Comparison of ENCODE assay signal across 12 cellular contexts in the genomic region with DNA sequence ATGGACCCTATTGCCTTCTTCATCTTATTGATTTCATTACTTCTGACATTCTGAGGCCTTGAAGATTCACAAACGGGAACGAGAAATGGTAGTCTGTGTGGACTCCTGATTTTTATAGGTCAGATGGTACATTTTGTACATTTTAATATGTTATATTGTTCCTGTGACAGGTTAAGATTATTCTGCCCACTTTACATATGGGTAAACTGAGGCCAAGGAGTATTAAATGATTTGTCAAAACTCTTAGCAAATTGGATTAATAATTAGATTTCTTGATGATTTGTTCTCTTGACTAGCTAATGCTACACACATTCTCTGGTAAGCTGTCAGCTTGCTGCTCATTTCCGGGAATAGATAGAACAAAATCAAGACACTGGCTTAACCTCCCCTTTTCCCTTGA. TPM values are rescaled to one million over a fixed set of nuclear protein-coding genes. Genes with fewer than 3 reads are reported as not detected.
A peak's percentile ranks its signal among the peaks of the same experiment; 100 is the strongest.
DNase-seq lines count a peak whose midpoint lies in the region; ATAC-seq and TF ChIP-seq lines count a peak whose summit lies in the region.
"Had no signal": no experiment of that assay in that cellular context is flagged by ENCODE, and none has a peak within 500 bp of the region (broad histone marks: within the 10 kb centered on the region; RNA-seq: fewer than 3 reads in every experiment).

No MANE protein-coding gene starts in this region.

- peaks cover 51% of the 10 kb centered on the region for H3K79me2 ChIP-seq in SK-N-SH (ENCODE audit: insufficient read depth)
- peaks cover 45% of the 10 kb centered on the region for H3K79me2 ChIP-seq in smooth muscle cell (ENCODE audit: low read depth)

- no peaks in the 10 kb centered on the region for H3K27me3 ChIP-seq in SK-N-SH (ENCODE audit: insufficient read depth)
- no peaks in the 10 kb centered on the region for H3K27me3 ChIP-seq in smooth muscle cell (ENCODE audit: low read depth)
- H3K27me3 ChIP-seq: tibial nerve had no signal

- TF ChIP-seq EP300 in SK-N-SH (IDR thresholded peaks at IDR 0.05; ENCODE audit: borderline replicate concordance in 1 of 2, low read depth in 1 of 2, low read length in 1 of 2), result no peak

- POLR2A ChIA-PET in SK-N-SH (lab: Yijun Ruan, JAX), result interaction anchor here (3.0 kb wide), 1 partner anchor 12 kb away, joined by 44 read pairs; a partner anchor contains a TSS
- POLR2A ChIA-PET in T-cell (lab: Charles Lee), result interaction anchor here (0.6 to 3.7 kb wide), 5 partner anchors 12 to 219 kb away, joined by 3 to 33 read pairs (median 4); a partner anchor contains a TSS

- 97% methylated on average over 3 of the region's 3 CpGs for WGBS in SK-N-SH (ENCODE audit: low lambda C conversion rate)
- 90% methylated on average over 3 of the region's 3 CpGs for WGBS in smooth muscle cell (ENCODE audit: low lambda C conversion rate)

- H3F3A ChIP-seq in SK-N-SH (replicated peaks; ENCODE audit: insufficient read depth) (peaks cover 4% of the 10 kb centered on the region), smooth muscle cell (ENCODE audit: low read depth) (no peaks in the 10 kb centered on the region)

- peak overlapping the region; percentile 87 to 91 (median 89) for H3K4me3 Mint-ChIP-seq in T-cell

- TF ChIP-seq RAD21 in SK-N-SH (IDR thresholded peaks at IDR 0.05; ENCODE audit: low read length), result no peak

- H3K4me3 ChIP-seq in SK-N-SH (ENCODE audit: low read depth in 2 of 2, low read length in 1 of 2), result no peak overlapping the region
- H3K4me3 ChIP-seq in foreskin fibroblast (ENCODE audit: low read depth in 1 of 2, low read length in 2 of 2), result peak overlapping the region; percentile 83 to 98
- peak overlapping the region; percentile 67 for H3K4me3 ChIP-seq in smooth muscle cell

- CTCF ChIA-PET in SK-N-SH (lab: Yijun Ruan, JAX), result interaction anchor here (13.2 kb wide), 1 partner anchor 11 kb away, joined by 239 read pairs; a partner anchor contains a TSS
- CTCF ChIA-PET in T-cell (lab: Charles Lee), result interaction anchor here (1.3 to 6.3 kb wide), 3 partner anchors 11 to 15 kb away, joined by 9 to 88 read pairs (median 21); a partner anchor contains a TSS

- H3K27ac ChIP-seq in SK-N-SH (ENCODE audit: low read depth in 2 of 2, low read length in 1 of 2) (no peak overlapping the region), smooth muscle cell (ENCODE audit: low read depth) (no peak overlapping the region)

- H3K4me1 ChIP-seq in SK-N-SH (ENCODE audit: control insufficient read depth in 1 of 2, insufficient read depth in 2 of 2, low read depth in 1 of 2, low read length in 1 of 2) (peaks cover 4 to 17% of the 10 kb centered on the region in 2 experiments; a peak in 2 of 4 replicates), smooth muscle cell (ENCODE audit: low read depth) (peaks cover 18% of the 10 kb centered on the region)

- H3K4me1 Mint-ChIP-seq in T-cell, result peaks cover 34 to 41% (median 37%) of the 10 kb centered on the region in 3 donors

- H2AFZ ChIP-seq in SK-N-SH (ENCODE audit: low read depth) (no peak overlapping the region), smooth muscle cell (ENCODE audit: low read depth) (no peak overlapping the region)

- H3K9me2 ChIP-seq in SK-N-SH, result no peaks in the 10 kb centered on the region

- ATAC-seq in SK-N-SH treated with all-trans-retinoic acid at 6 μM for 48 hours (no peak), T-cell (replicated peaks in 1 of 4) (no peak), GM18519 (IDR thresholded peaks at IDR 0.05; ENCODE audit: low FRiP score, unreplicated experiment) (no peak), HG03280 (IDR thresholded peaks at IDR 0.05; ENCODE audit: unreplicated experiment) (no peak)
- ATAC-seq: Right ventricle myocardium inferior had no signal

- TF ChIP-seq CTCF in SK-N-SH (IDR thresholded peaks at IDR 0.05) (no peak), foreskin fibroblast (IDR thresholded peaks at IDR 0.05; ENCODE audit: low read depth, low read length) (no peak), smooth muscle cell (IDR thresholded peaks at IDR 0.05; ENCODE audit: borderline replicate concordance, insufficient read depth, poor library complexity, severe bottlenecking) (no peak)

- no peak overlapping the region for H3K9ac ChIP-seq in SK-N-SH
- no peak overlapping the region for H3K9ac ChIP-seq in smooth muscle cell (ENCODE audit: low read depth)

- DNase-seq in SK-N-SH (no peak), T-cell (no peak), foreskin fibroblast (no peak), smooth muscle cell (lab: John Stamatoyannopoulos, UW; ENCODE audit: unreplicated experiment) (no peak), NCI-H510A treated with DMSO at 0.1 percent for 48 hours (lab: John Stamatoyannopoulos, UW) (no peak)
- DNase-seq: 8988T, activated gamma-delta T cell had no signal

- H4K20me1 ChIP-seq in SK-N-SH (ENCODE audit: insufficient read depth) (no peaks in the 10 kb centered on the region), smooth muscle cell (ENCODE audit: low read depth) (peaks cover 67% of the 10 kb centered on the region)

- peaks cover 23% of the 10 kb centered on the region for H3K36me3 Mint-ChIP-seq in T-cell

- no peaks in the 10 kb centered on the region for H3K27me3 Mint-ChIP-seq in T-cell

- H3K36me3 ChIP-seq in SK-N-SH (replicated peaks in 1 of 2; ENCODE audit: control insufficient read depth in 1 of 2, insufficient read depth in 2 of 2, low read length in 1 of 2) (peaks cover 20 to 31% of the 10 kb centered on the region in 2 experiments), smooth muscle cell (ENCODE audit: low read depth) (peaks cover 4% of the 10 kb centered on the region)

- no peaks in the 10 kb centered on the region for H3K9me3 Mint-ChIP-seq in T-cell

- peak overlapping the region in 1 of 2 donors; percentile 79 for H3K27ac Mint-ChIP-seq in T-cell

- peak overlapping the region; percentile 100; the same call in 1 of the 2 replicates for H3K4me2 ChIP-seq in SK-N-SH
- H3K4me2 ChIP-seq in smooth muscle cell, result peak overlapping the region; percentile 96

- no peaks in the 10 kb centered on the region for H3K9me3 ChIP-seq in SK-N-SH
- no peaks in the 10 kb centered on the region for H3K9me3 ChIP-seq in smooth muscle cell (replicated peaks; ENCODE audit: low read depth)
- H3K9me3 ChIP-seq: tibial nerve had no signal

TF ChIP-seq in SK-N-SH, 30 proteins besides CTCF, POLR2A, EP300 and RAD21:
- TF ChIP-seq ELF1 (IDR thresholded peaks at IDR 0.05), result no peak

TF ChIP-seq in SK-N-SH treated with all-trans-retinoic acid at 6 μM for 48 hours, 23 proteins besides CTCF, POLR2A, EP300 and RAD21:
- TF ChIP-seq ZFP3 (CRISPR knock-in tag; IDR thresholded peaks at IDR 0.05) (no peak), PPARA (CRISPR knock-in tag; IDR thresholded peaks at IDR 0.05; ENCODE audit: borderline replicate concordance) (no peak), RARB (CRISPR knock-in tag; IDR thresholded peaks at IDR 0.05) (no peak), TCF4 (CRISPR knock-in tag; IDR thresholded peaks at IDR 0.05; ENCODE audit: borderline replicate concordance) (no peak), ZNF70 (CRISPR knock-in tag; IDR thresholded peaks at IDR 0.05) (no peak)
- TF ChIP-seq, protein P1, sequence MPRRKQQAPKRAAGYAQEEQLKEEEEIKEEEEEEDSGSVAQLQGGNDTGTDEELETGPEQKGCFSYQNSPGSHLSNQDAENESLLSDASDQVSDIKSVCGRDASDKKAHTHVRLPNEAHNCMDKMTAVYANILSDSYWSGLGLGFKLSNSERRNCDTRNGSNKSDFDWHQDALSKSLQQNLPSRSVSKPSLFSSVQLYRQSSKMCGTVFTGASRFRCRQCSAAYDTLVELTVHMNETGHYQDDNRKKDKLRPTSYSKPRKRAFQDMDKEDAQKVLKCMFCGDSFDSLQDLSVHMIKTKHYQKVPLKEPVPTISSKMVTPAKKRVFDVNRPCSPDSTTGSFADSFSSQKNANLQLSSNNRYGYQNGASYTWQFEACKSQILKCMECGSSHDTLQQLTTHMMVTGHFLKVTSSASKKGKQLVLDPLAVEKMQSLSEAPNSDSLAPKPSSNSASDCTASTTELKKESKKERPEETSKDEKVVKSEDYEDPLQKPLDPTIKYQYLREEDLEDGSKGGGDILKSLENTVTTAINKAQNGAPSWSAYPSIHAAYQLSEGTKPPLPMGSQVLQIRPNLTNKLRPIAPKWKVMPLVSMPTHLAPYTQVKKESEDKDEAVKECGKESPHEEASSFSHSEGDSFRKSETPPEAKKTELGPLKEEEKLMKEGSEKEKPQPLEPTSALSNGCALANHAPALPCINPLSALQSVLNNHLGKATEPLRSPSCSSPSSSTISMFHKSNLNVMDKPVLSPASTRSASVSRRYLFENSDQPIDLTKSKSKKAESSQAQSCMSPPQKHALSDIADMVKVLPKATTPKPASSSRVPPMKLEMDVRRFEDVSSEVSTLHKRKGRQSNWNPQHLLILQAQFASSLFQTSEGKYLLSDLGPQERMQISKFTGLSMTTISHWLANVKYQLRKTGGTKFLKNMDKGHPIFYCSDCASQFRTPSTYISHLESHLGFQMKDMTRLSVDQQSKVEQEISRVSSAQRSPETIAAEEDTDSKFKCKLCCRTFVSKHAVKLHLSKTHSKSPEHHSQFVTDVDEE (CRISPR knock-in tag; IDR thresholded peaks at IDR 0.05), result no peak
TF ChIP-seq in SK-N-SH treated with all-trans-retinoic acid at 6 μM for 48 hours: peak in this region for 0.

RNA-seq across cellular contexts. Expression of a gene that starts 1.9 kb away (rescaled TPM):
- 14.5 and 18.7 TPM in 2 replicates for polyA plus RNA-seq in SK-N-SH (2012; rRNA removed)
- 9.8 and 13.4 TPM in 2 replicates for polyA plus RNA-seq in SK-N-SH (2012; cell fraction: cytosol; rRNA removed)
- polyA plus RNA-seq in SK-N-SH (2012; cell fraction: nucleus; rRNA removed), result 16.3 and 25.6 TPM in 2 replicates
- 10 to 100 TPM; 22.2 to 58.3 (median 25.5) TPM for total RNA-seq in T-cell
- 34.8 and 48.1 TPM in 2 replicates for total RNA-seq in smooth muscle cell
- polyA plus RNA-seq in smooth muscle cell, result 44.5 and 45.1 TPM in 2 replicates

RNA-seq across cellular contexts. Expression of a gene that starts 8.4 kb away (rescaled TPM):
- polyA plus RNA-seq in SK-N-SH (2012; rRNA removed) (4.9 and 5.2 TPM in 2 replicates), smooth muscle cell (1.7 and 3.0 TPM in 2 replicates)
- 4.8 and 5.8 TPM in 2 replicates for polyA plus RNA-seq in SK-N-SH (2012; cell fraction: cytosol; rRNA removed)
- polyA plus RNA-seq in SK-N-SH (2012; cell fraction: nucleus; rRNA removed), result 3.9 and 5.3 TPM in 2 replicates
- total RNA-seq in T-cell (under 1 TPM in 1 of 5 donors, not detected in 4; 0.23 TPM), smooth muscle cell (2.6 and 4.3 TPM in 2 replicates)

RNA-seq across cellular contexts. Expression of a gene that starts 12.5 kb away (rescaled TPM):
- polyA plus RNA-seq in SK-N-SH (2012; rRNA removed) (22.4 and 24.5 TPM in 2 replicates), smooth muscle cell (16.5 and 17.9 TPM in 2 replicates)
- polyA plus RNA-seq in SK-N-SH (2012; cell fraction: cytosol; rRNA removed), result 18.7 and 20.8 TPM in 2 replicates
- 20.3 and 43.7 TPM in 2 replicates for polyA plus RNA-seq in SK-N-SH (2012; cell fraction: nucleus; rRNA removed)
- total RNA-seq in T-cell (10 to 100 TPM; 72.9 to 78.3 (median 76.0) TPM), smooth muscle cell (43.1 and 54.3 TPM in 2 replicates)

Comparison
In these comparisons a context has a peak if more than half of its experiments do, and no peak if none do; other contexts are left out.
1. H3K4me3 ChIP-seq: peak in foreskin fibroblast (2 of 2) and smooth muscle cell (single experiment); none in SK-N-SH (0 of 2).